In genomic region chr10:128498378-128498730, GRCh38 we compare ENCODE assay signal across 1 cellular context.
TF ChIP-seq lines count a peak whose summit lies in the region.

No MANE protein-coding gene starts in this region.

TF ChIP-seq in K562, 482 proteins besides CTCF, POLR2A, EP300 and RAD21 (continued from another document):
- TF ChIP-seq, protein P1, sequence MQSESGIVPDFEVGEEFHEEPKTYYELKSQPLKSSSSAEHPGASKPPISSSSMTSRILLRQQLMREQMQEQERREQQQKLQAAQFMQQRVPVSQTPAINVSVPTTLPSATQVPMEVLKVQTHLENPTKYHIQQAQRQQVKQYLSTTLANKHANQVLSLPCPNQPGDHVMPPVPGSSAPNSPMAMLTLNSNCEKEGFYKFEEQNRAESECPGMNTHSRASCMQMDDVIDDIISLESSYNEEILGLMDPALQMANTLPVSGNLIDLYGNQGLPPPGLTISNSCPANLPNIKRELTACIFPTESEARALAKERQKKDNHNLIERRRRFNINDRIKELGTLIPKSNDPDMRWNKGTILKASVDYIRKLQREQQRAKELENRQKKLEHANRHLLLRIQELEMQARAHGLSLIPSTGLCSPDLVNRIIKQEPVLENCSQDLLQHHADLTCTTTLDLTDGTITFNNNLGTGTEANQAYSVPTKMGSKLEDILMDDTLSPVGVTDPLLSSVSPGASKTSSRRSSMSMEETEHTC (IDR thresholded peaks at IDR 0.05) = no peak
- no peak for TF ChIP-seq MTA2 (IDR thresholded peaks at IDR 0.05; ENCODE audit: low read depth)
- no peak for TF ChIP-seq NRF1 (conservative IDR thresholded peaks at IDR 0.05 in 1 of 2, IDR thresholded peaks at IDR 0.05 in 1 of 2)
- TF ChIP-seq TAF9B (IDR thresholded peaks at IDR 0.05; ENCODE audit: partially characterized antibody) = no peak
- TF ChIP-seq ZFP1 (CRISPR knock-in tag; IDR thresholded peaks at IDR 0.05) = no peak
- no peak for TF ChIP-seq PRDM10 (IDR thresholded peaks at IDR 0.05; ENCODE audit: partially characterized antibody)
- TF ChIP-seq BHLHE40 (IDR thresholded peaks at IDR 0.05; ENCODE audit: low read length) = no peak
- TF ChIP-seq PYGO2 (tag; IDR thresholded peaks at IDR 0.05) = no peak
TF ChIP-seq in K562: peak in this region for 0.
